ENCODE assay signal across 1 cellular context in genomic region chr13:46278474-46278873, GRCh38.
TF ChIP-seq lines count a peak whose summit lies in the region.

No MANE protein-coding gene starts in this region.

TF ChIP-seq in SK-N-SH, 30 proteins besides CTCF, POLR2A, EP300 and RAD21 (continued from another document):
- TF ChIP-seq USF1 (IDR thresholded peaks at IDR 0.05; ENCODE audit: borderline replicate concordance, low read depth), result no peak
- TF ChIP-seq FOXM1 (IDR thresholded peaks at IDR 0.05; ENCODE audit: low read depth), result no peak
- TF ChIP-seq NRF1 (IDR thresholded peaks at IDR 0.05; ENCODE audit: low read depth, low read length), result no peak
- no peak for TF ChIP-seq POLR2AphosphoS5 (IDR thresholded peaks at IDR 0.05; ENCODE audit: low read depth, low read length)
- TF ChIP-seq SMC3 (IDR thresholded peaks at IDR 0.05; ENCODE audit: low read depth, low read length), result no peak
- TF ChIP-seq MEF2A (IDR thresholded peaks at IDR 0.05; ENCODE audit: borderline replicate concordance, low read depth), result no peak
- no peak for TF ChIP-seq FOSL2 (IDR thresholded peaks at IDR 0.05; ENCODE audit: borderline replicate concordance, low read depth)
- no peak for TF ChIP-seq EZH2phosphoT487 (IDR thresholded peaks at IDR 0.05; ENCODE audit: borderline replicate concordance, low read depth)
- no peak for TF ChIP-seq FOXJ3 (CRISPR knock-in tag; IDR thresholded peaks at IDR 0.05)
- no peak for TF ChIP-seq GABPA (IDR thresholded peaks at IDR 0.05; ENCODE audit: low read depth)
- TF ChIP-seq ZBTB33 (IDR thresholded peaks at IDR 0.05; ENCODE audit: borderline replicate concordance, low read depth), result no peak
- TF ChIP-seq RFX5 (IDR thresholded peaks at IDR 0.05; ENCODE audit: low read length), result no peak
- no peak for TF ChIP-seq GATA2 (CRISPR knock-in tag; IDR thresholded peaks at IDR 0.05)
- TF ChIP-seq SIN3A (IDR thresholded peaks at IDR 0.05; ENCODE audit: borderline replicate concordance, low read depth, low read length), result no peak
- no peak for TF ChIP-seq TAF1 (IDR thresholded peaks at IDR 0.05; ENCODE audit: borderline replicate concordance, low read depth, low read length)
- no peak for TF ChIP-seq PBX3 (IDR thresholded peaks at IDR 0.05)
- TF ChIP-seq JUND (IDR thresholded peaks at IDR 0.05), result no peak
- TF ChIP-seq IRF3 (IDR thresholded peaks at IDR 0.05; ENCODE audit: low read depth, low read length), result no peak
- no peak for TF ChIP-seq YY1 (IDR thresholded peaks at IDR 0.05; ENCODE audit: low read depth)
TF ChIP-seq in SK-N-SH: peak in this region for 0.
